In genomic region chr17:73599599-73599998, GRCh38 we compare ENCODE assay signal across 24 cellular contexts. TPM values are rescaled to one million over a fixed set of nuclear protein-coding genes. Genes with fewer than 3 reads are reported as not detected.
DNase-seq lines count a peak whose midpoint lies in the region; ATAC-seq and TF ChIP-seq lines count a peak whose summit lies in the region.
"Had no signal": no experiment of that assay in that cellular context is flagged by ENCODE, and none has a peak within 500 bp of the region (broad histone marks: within the 10 kb centered on the region; RNA-seq: fewer than 3 reads in every experiment).

No MANE protein-coding gene starts in this region.

- H3K56ac ChIP-seq in mesendoderm (ENCODE audit: low read length): peak overlapping the region; percentile 47

- no peak overlapping the region for H4K5ac ChIP-seq in mesendoderm (ENCODE audit: low read length)

- TF ChIP-seq CTCF in DND-41 (IDR thresholded peaks at IDR 0.05; ENCODE audit: borderline replicate concordance, extremely low read depth, low read length, poor library complexity, severe bottlenecking): no peak
- TF ChIP-seq CTCF in smooth muscle cell (IDR thresholded peaks at IDR 0.05; ENCODE audit: borderline replicate concordance, insufficient read depth, poor library complexity, severe bottlenecking): no peak
- no peak for TF ChIP-seq CTCF in BE2C (IDR thresholded peaks at IDR 0.05; ENCODE audit: low read depth, low read length)

- DNase-seq in AG08395 (ENCODE audit: low spot score) (peak; percentile 20), DND-41 (no peak), mesendoderm (no peak), smooth muscle cell (lab: John Stamatoyannopoulos, UW; ENCODE audit: unreplicated experiment) (no peak), OCI-M1 (lab: John Stamatoyannopoulos, UW) (no peak), BE2C (no peak), DMS114 treated with DMSO at 0.1 percent for 48 hours (lab: John Stamatoyannopoulos, UW; ENCODE audit: unreplicated experiment) (no peak)
- DNase-seq: AML-193; CD8-positive, alpha-beta memory T cell; DMS153; MV-4-11; NCI-H1105 treated with DMSO at 0.1 percent for 48 hours; NCI-H146; NCI-H1930; NCI-H2107; NCI-H524 treated with DMSO at 0.1 percent for 48 hours; NCI-H774; PC-9; RPMI8226 had no signal

- H3K9me3 ChIP-seq in DND-41 (ENCODE audit: insufficient read depth, low read length, severe bottlenecking): no peaks in the 10 kb centered on the region
- no peaks in the 10 kb centered on the region for H3K9me3 ChIP-seq in smooth muscle cell (replicated peaks; ENCODE audit: low read depth)
- no peaks in the 10 kb centered on the region for H3K9me3 ChIP-seq in BE2C

- H3K27ac ChIP-seq in DND-41 (ENCODE audit: low read length): peak overlapping the region; percentile 15; the same call in 1 of the 2 replicates
- no peak overlapping the region for H3K27ac ChIP-seq in mesendoderm (ENCODE audit: low read depth, low read length)
- peak overlapping the region; percentile 75 for H3K27ac ChIP-seq in smooth muscle cell (ENCODE audit: low read depth)
- H3K27ac ChIP-seq: PC-9 had no signal

- H4K20me1 ChIP-seq in DND-41 (ENCODE audit: insufficient read depth, low read length) (no peaks in the 10 kb centered on the region), smooth muscle cell (ENCODE audit: low read depth) (peaks cover 19% of the 10 kb centered on the region)

- ATAC-seq in DND-41 (ENCODE audit: insufficient read depth, low read depth): no peak
- ATAC-seq: HCT116, K562 had no signal

- peaks cover 19% of the 10 kb centered on the region for H3K4me1 ChIP-seq in DND-41 (ENCODE audit: insufficient read depth, low read length)
- no peaks in the 10 kb centered on the region for H3K4me1 ChIP-seq in mesendoderm (ENCODE audit: control insufficient read depth, low read depth, low read length)
- peaks cover 6% of the 10 kb centered on the region for H3K4me1 ChIP-seq in smooth muscle cell (ENCODE audit: low read depth)
- peaks cover 11% of the 10 kb centered on the region for H3K4me1 ChIP-seq in BE2C

- H4K8ac ChIP-seq in mesendoderm (ENCODE audit: low read depth, low read length): no peak overlapping the region

- H3K79me2 ChIP-seq in DND-41 (ENCODE audit: insufficient read depth, low read length): no peaks in the 10 kb centered on the region
- H3K79me2 ChIP-seq in mesendoderm (ENCODE audit: control insufficient read depth, insufficient read depth, low read length): no peaks in the 10 kb centered on the region
- H3K79me2 ChIP-seq in smooth muscle cell (ENCODE audit: low read depth): no peaks in the 10 kb centered on the region

- H3K4me2 ChIP-seq in DND-41 (ENCODE audit: insufficient read depth, low read length): no peak overlapping the region
- no peak overlapping the region for H3K4me2 ChIP-seq in mesendoderm (ENCODE audit: low read length)
- H3K4me2 ChIP-seq in smooth muscle cell: peak overlapping the region; percentile 52
- H3K4me2 ChIP-seq: PC-9 had no signal

- no peak overlapping the region for H3K18ac ChIP-seq in mesendoderm (ENCODE audit: low read length)

- H3K4me3 ChIP-seq in DND-41 (ENCODE audit: low read depth in 1 of 2, low read length in 2 of 2) (no peak overlapping the region), mesendoderm (ENCODE audit: low read length) (no peak overlapping the region), smooth muscle cell (no peak overlapping the region), BE2C (ENCODE audit: low read depth, low read length) (no peak overlapping the region)
- H3K4me3 ChIP-seq: K562, PC-9 had no signal

- H2BK120ac ChIP-seq in mesendoderm (ENCODE audit: low read depth, low read length): no peak overlapping the region

- H3K79me1 ChIP-seq in mesendoderm (ENCODE audit: low read length): peaks cover 1% of the 10 kb centered on the region

- H3K9ac ChIP-seq in DND-41 (ENCODE audit: low read depth, low read length): no peak overlapping the region
- H3K9ac ChIP-seq in mesendoderm (ENCODE audit: low read length): no peak overlapping the region
- no peak overlapping the region for H3K9ac ChIP-seq in smooth muscle cell (ENCODE audit: low read depth)

- H3F3A ChIP-seq in smooth muscle cell (ENCODE audit: low read depth): no peaks in the 10 kb centered on the region

- H3K27me3 ChIP-seq in DND-41 (ENCODE audit: insufficient read depth, low read length, poor library complexity) (no peaks in the 10 kb centered on the region), mesendoderm (ENCODE audit: insufficient read depth, low read length, poor library complexity) (no peaks in the 10 kb centered on the region), smooth muscle cell (ENCODE audit: low read depth) (no peaks in the 10 kb centered on the region), BE2C (no peaks in the 10 kb centered on the region)

- peak overlapping the region; percentile 0 for H3K23ac ChIP-seq in mesendoderm (ENCODE audit: low read length)

- H3K4ac ChIP-seq in mesendoderm (ENCODE audit: low read depth, low read length): no peak overlapping the region

- H2AFZ ChIP-seq in DND-41 (ENCODE audit: low read depth, low read length) (no peak overlapping the region), smooth muscle cell (ENCODE audit: low read depth) (no peak overlapping the region)
- H2AFZ ChIP-seq: PC-9 had no signal

- H3K36me3 ChIP-seq in DND-41 (ENCODE audit: insufficient read depth, low read length): no peaks in the 10 kb centered on the region
- H3K36me3 ChIP-seq in mesendoderm (ENCODE audit: control insufficient read depth, insufficient read depth, low read length): no peaks in the 10 kb centered on the region
- no peaks in the 10 kb centered on the region for H3K36me3 ChIP-seq in smooth muscle cell (ENCODE audit: low read depth)
- no peaks in the 10 kb centered on the region for H3K36me3 ChIP-seq in BE2C

- H2AK5ac ChIP-seq in mesendoderm (ENCODE audit: low read length): no peak overlapping the region

- H2BK5ac ChIP-seq in mesendoderm (ENCODE audit: low read length): no peak overlapping the region

- H2BK15ac ChIP-seq in mesendoderm (replicated peaks; ENCODE audit: low read depth): no peak overlapping the region

- WGBS in mesendoderm (ENCODE audit: extremely low coverage, insufficient coverage, low lambda C conversion rate): no CpG with 5 or more reads among the region's 3 CpGs
- WGBS in smooth muscle cell (ENCODE audit: low lambda C conversion rate): 64% methylated on average over 3 of the region's 3 CpGs

RNA-seq across cellular contexts. Expression of gene SDK2, which starts 44.6 kb away (rescaled TPM):
- 1.1 TPM for polyA plus RNA-seq in mesendoderm (2013, experiment 1 of 2)
- polyA plus RNA-seq in mesendoderm (2013, experiment 2 of 2): 1.3 TPM
- total RNA-seq in smooth muscle cell: 6.5 and 7.5 TPM in 2 replicates
- polyA plus RNA-seq in smooth muscle cell: 4.6 and 5.7 TPM in 2 replicates
- 3.5 TPM for polyA plus RNA-seq in BE2C (2012; ENCODE audit: insufficient read depth, insufficient read length, low read depth)
- total RNA-seq: LHCN-M2, MCF 10A had no signal
- polyA plus RNA-seq: CD14-positive monocyte, K562 had no signal
